In the genomic region with DNA sequence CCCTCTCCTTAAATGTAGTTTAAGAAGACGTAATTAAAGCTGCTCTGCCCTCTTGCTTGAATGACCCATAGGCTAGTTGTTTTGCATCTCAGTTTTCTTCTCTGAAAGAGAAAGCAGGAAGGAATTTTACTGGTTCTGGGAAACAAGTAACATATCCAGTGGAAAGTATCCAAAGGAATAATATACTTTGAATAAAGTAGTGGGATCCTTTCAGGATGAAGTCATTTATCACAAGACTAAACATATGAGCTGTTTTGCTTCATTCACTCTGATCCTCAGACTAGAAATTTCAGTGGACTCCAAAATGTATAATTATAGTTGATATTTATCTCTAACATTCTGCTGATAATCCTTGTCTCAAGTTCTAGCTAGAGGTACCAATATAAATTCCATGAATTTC, we compare ENCODE assay signal across 19 cellular contexts.
"Had no signal": no experiment of that assay in that cellular context is flagged by ENCODE, and none has a peak within 500 bp of the region (broad histone marks: within the 10 kb centered on the region; RNA-seq: fewer than 3 reads in every experiment).

No MANE protein-coding gene starts in this region.

- H3K4me3 ChIP-seq: lung, neural progenitor cell, thyroid gland, upper lobe of right lung had no signal

- H3K36me3 ChIP-seq: neural progenitor cell, thyroid gland, upper lobe of right lung had no signal

- H3K27me3 ChIP-seq: neural progenitor cell, thyroid gland, upper lobe of right lung had no signal

- DNase-seq: activated CD4-positive, alpha-beta T cell treated with anti-CD3 and anti-CD28 coated beads for 1 hour; activated CD4-positive, alpha-beta T cell treated with anti-CD3 and anti-CD28 coated beads, Interleukin-2, amount 50 U/mL, for 1 hour; activated CD8-positive, alpha-beta T cell treated with anti-CD3 and anti-CD28 coated beads, Interleukin-2, amount 10 ng/mL, durations not matched to agents 7 days and 5 days; activated naive CD4-positive, alpha-beta T cell treated with Interleukin-2 at 50 U/mL for 16 hours; activated naive CD8-positive, alpha-beta T cell treated with anti-CD3 and anti-CD28 coated beads for 36 hours; activated T-cell treated with anti-CD3 and anti-CD28 coated beads, Interleukin-2, amount 50 U/mL, for 1 hour; amniotic stem cell; cerebellar nuclear complex; foreskin fibroblast; naive thymus-derived CD8-positive, alpha-beta T cell; retina; stimulated activated CD4-positive, alpha-beta T cell treated with anti-CD3 and anti-CD28 coated beads, Interleukin-4, amount 100 ng/mL, for 4 hours; stimulated activated naive CD8-positive, alpha-beta T cell treated with anti-CD3 and anti-CD28 coated beads, Interleukin-15, Interleukin-2, amounts not matched to agents 100 U/mL and 50 U/mL, for 24 hours; substantia nigra; T-helper 1 cell; thyroid gland; upper lobe of right lung had no signal
